Comparison of ENCODE assay signal across 33 cellular contexts in the genomic region with DNA sequence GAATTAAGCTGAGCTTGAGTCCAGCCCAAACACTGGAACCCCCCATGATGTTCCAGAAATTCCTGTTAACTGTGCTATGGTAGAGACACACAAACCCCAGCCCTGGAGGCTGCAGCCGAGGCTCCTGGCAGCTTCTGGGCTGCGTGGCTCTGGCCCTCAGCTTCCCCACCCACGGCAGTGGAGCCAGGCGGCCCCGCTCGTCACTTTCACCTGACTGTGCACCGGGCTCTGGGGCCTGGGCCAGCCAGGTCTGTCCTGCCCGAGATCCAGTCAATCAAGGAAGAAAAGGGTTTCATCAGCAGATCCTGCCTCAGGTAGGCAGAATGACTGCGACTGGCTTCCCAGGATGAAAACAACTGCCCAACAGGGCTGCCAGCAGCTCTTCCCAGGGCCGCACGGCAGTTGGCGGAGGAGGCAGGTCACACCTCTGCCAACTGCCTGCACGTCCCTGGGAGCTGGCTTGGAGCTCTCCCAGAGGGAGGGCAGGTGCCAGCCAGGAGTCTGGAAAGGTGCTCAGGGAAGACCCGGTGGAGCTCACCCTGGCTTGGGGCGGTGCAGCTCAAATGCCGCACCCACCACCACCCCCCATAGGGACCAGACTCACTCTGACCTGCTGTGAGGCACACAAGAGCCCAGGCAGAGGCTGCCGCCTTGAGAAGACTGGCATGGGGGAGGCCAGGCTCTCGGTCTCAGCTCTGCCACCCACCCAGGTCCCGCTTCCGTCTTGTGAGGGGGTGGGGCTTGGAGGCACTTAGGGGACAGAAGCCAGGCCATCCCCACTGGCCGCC. TPM values are rescaled to one million over a fixed set of nuclear protein-coding genes. Genes with fewer than 3 reads are reported as not detected.
DNase-seq lines count a peak whose midpoint lies in the region; ATAC-seq and TF ChIP-seq lines count a peak whose summit lies in the region.
"Had no signal": no experiment of that assay in that cellular context is flagged by ENCODE, and none has a peak within 500 bp of the region (broad histone marks: within the 10 kb centered on the region; RNA-seq: fewer than 3 reads in every experiment).

No MANE protein-coding gene starts in this region.

- H3K9ac ChIP-seq in neuronal stem cell (ENCODE audit: low read depth, low read length, poor library complexity), result no peak overlapping the region
- H3K9ac ChIP-seq: neural progenitor cell had no signal

- no peak overlapping the region for H2BK12ac ChIP-seq in neuronal stem cell (ENCODE audit: low read length)

- H3K4me3 Mint-ChIP-seq in T-helper 17 cell, result no peak overlapping the region
- H3K4me3 Mint-ChIP-seq: activated B cell treated with CpG ODN at 0.5 μM for 24 hours; CD8-positive, alpha-beta memory T cell; neural progenitor cell had no signal

- H3K27ac ChIP-seq in C4-2B, result peak overlapping the region; percentile 65
- H3K27ac ChIP-seq in neuronal stem cell (replicated peaks; ENCODE audit: low read length), result no peak overlapping the region
- H3K27ac ChIP-seq: cardiac muscle cell, left lung, neural progenitor cell, SK-N-MC, tibial artery, vagina had no signal

- H3K27me3 Mint-ChIP-seq in T-helper 17 cell, result no peaks in the 10 kb centered on the region
- H3K27me3 Mint-ChIP-seq: activated B cell treated with CpG ODN at 0.5 μM for 24 hours; CD8-positive, alpha-beta memory T cell had no signal

- H2BK15ac ChIP-seq in neuronal stem cell (ENCODE audit: low read length), result no peak overlapping the region

- no peak for TF ChIP-seq CTCF in C4-2B (conservative IDR thresholded peaks at IDR 0.05)

- no CpG with 5 or more reads among the region's 21 CpGs for WGBS in neuronal stem cell (ENCODE audit: extremely low coverage in 2 of 2, insufficient read length in 2 of 2, insufficient replicate concordance in 1 of 2), 2 donors

- no peak overlapping the region for H2BK120ac ChIP-seq in neuronal stem cell (ENCODE audit: low read depth, low read length)

- peaks cover 8% of the 10 kb centered on the region for H3K36me3 Mint-ChIP-seq in T-helper 17 cell (ENCODE audit: low read depth)

- H3K79me1 ChIP-seq in neuronal stem cell (ENCODE audit: low read depth, low read length), result peaks cover 22% of the 10 kb centered on the region

- H3K27ac Mint-ChIP-seq in T-helper 17 cell, result peak overlapping the region; percentile 32
- H3K27ac Mint-ChIP-seq: activated B cell treated with CpG ODN at 0.5 μM for 24 hours; CD8-positive, alpha-beta memory T cell; neural progenitor cell had no signal

- H2AK5ac ChIP-seq in neuronal stem cell (ENCODE audit: low read depth, low read length), result no peak overlapping the region

- H3K4me2 ChIP-seq in neuronal stem cell (ENCODE audit: insufficient read depth, low read length, poor library complexity, severe bottlenecking), result no peak overlapping the region
- H3K4me2 ChIP-seq: neural progenitor cell had no signal

- H3K18ac ChIP-seq in neuronal stem cell (ENCODE audit: low read length), result peak overlapping the region; percentile 48

- H3K14ac ChIP-seq in neuronal stem cell (ENCODE audit: low read length), result no peak overlapping the region

- H3K9me3 ChIP-seq in T-helper 17 cell (ENCODE audit: control insufficient read depth, low read length, poor library complexity, severe bottlenecking), result no peaks in the 10 kb centered on the region
- no peaks in the 10 kb centered on the region for H3K9me3 ChIP-seq in neuronal stem cell (replicated peaks in 1 of 2; ENCODE audit: control insufficient read depth in 2 of 2, insufficient read depth in 1 of 2, low read depth in 1 of 2, low read length in 2 of 2)
- H3K9me3 ChIP-seq: BE2C, left lung, MG63, tibial artery, vagina had no signal

- H3K27me3 ChIP-seq in neuronal stem cell (ENCODE audit: control insufficient read depth in 3 of 3, insufficient read depth in 3 of 3, low read depth in 1 of 3, low read length in 3 of 3), result no peaks in the 10 kb centered on the region
- H3K27me3 ChIP-seq: BE2C, cardiac muscle cell, left lung, MG63, neural progenitor cell, tibial artery, vagina had no signal

- peaks cover 5% of the 10 kb centered on the region for H3K4me1 Mint-ChIP-seq in T-helper 17 cell
- H3K4me1 Mint-ChIP-seq: activated B cell treated with CpG ODN at 0.5 μM for 24 hours; CD8-positive, alpha-beta memory T cell; neural progenitor cell had no signal

- H4K8ac ChIP-seq in neuronal stem cell (ENCODE audit: low read depth, low read length), result no peak overlapping the region

- no peak overlapping the region for H3K23ac ChIP-seq in neuronal stem cell (ENCODE audit: low read depth, low read length, poor library complexity)

- DNase-seq in T-helper 17 cell (no peak), neuronal stem cell (ENCODE audit: low spot score) (no peak)
- no peak for DNase-seq in stimulated activated CD4-positive, alpha-beta T cell treated with anti-CD3 and anti-CD28 coated beads, Interleukin-15, amount 100 ng/mL, for 24 hours
- DNase-seq: ACHN; activated B cell treated with CpG ODN at 0.5 μM for 24 hours; activated CD4-positive, alpha-beta T cell treated with anti-CD3 and anti-CD28 coated beads, Interleukin-2, amount 50 U/mL, for 48 hours; activated T-cell treated with anti-CD3 and anti-CD28 coated beads, Interleukin-2, amount 50 U/mL, for 48 hours; BE2C; CD8-positive, alpha-beta memory T cell; cortex of kidney; effector memory CD4-positive, alpha-beta T cell; EL; erythroblast; KG1; mesendoderm; MG63; NCI-H1105; NCI-H187; NCI-H2171 treated with DMSO at 0.1 percent for 48 hours; NCI-H524; OCI-M1; stimulated activated CD4-positive, alpha-beta T cell treated with anti-CD3 and anti-CD28 coated beads, Interleukin-2, amount 100 ng/mL, for 48 hours; T-helper 1 cell; tibial artery had no signal

- no peak overlapping the region for H4K91ac ChIP-seq in neuronal stem cell (ENCODE audit: low read depth, low read length, poor library complexity)

- H3K4me1 ChIP-seq in neuronal stem cell (ENCODE audit: control insufficient read depth in 2 of 2, insufficient read depth in 1 of 2, low read depth in 1 of 2, low read length in 2 of 2), result no peaks in the 10 kb centered on the region
- H3K4me1 ChIP-seq: BE2C, left lung, neural progenitor cell, vagina had no signal

- ATAC-seq in T-helper 17 cell, result no peak
- ATAC-seq in GM19395 (IDR thresholded peaks at IDR 0.05; ENCODE audit: unreplicated experiment), result no peak
- ATAC-seq in GM18519 (IDR thresholded peaks at IDR 0.05; ENCODE audit: low FRiP score, unreplicated experiment), result no peak
- ATAC-seq: left lung, sciatic nerve had no signal

- H3K4me3 ChIP-seq in neuronal stem cell (ENCODE audit: low read length in 2 of 2), result no peak overlapping the region
- H3K4me3 ChIP-seq: cardiac muscle cell, left lung, MG63, neural progenitor cell, SK-N-MC, tibial artery, vagina had no signal

- peak overlapping the region; percentile 66 for H2BK5ac ChIP-seq in neuronal stem cell (ENCODE audit: low read length)

- no peak overlapping the region for H3K4ac ChIP-seq in neuronal stem cell (ENCODE audit: low read length)

- H3K36me3 ChIP-seq in neuronal stem cell (replicated peaks in 1 of 2; ENCODE audit: control insufficient read depth in 2 of 2, insufficient read depth in 2 of 2, low read length in 2 of 2), result peaks cover 83 to 96% of the 10 kb centered on the region in 2 donors
- H3K36me3 ChIP-seq: neural progenitor cell had no signal

- H2AFZ ChIP-seq in neuronal stem cell (ENCODE audit: low read length), result no peak overlapping the region
- H2AFZ ChIP-seq: neural progenitor cell had no signal

RNA-seq across cellular contexts. Expression of gene BRD3, which starts 20.7 kb away (rescaled TPM):
- total RNA-seq in T-helper 17 cell, result 10 to 100 TPM; 31.5 to 44.1 TPM
- 47.9 TPM for polyA plus RNA-seq in neuronal stem cell (2013, experiment 1 of 2)
- polyA plus RNA-seq in neuronal stem cell (2013, experiment 2 of 2), result 50.2 TPM

RNA-seq across cellular contexts. Expression of gene BRD3OS, which starts 21.8 kb away (rescaled TPM):
- total RNA-seq in T-helper 17 cell, result 10 to 100 TPM in 1 of 2 donors, 1 to 10 TPM in 1; 7.7 to 10.2 TPM
- polyA plus RNA-seq in neuronal stem cell (2013, experiment 1 of 2), result 33.0 TPM
- 33.5 TPM for polyA plus RNA-seq in neuronal stem cell (2013, experiment 2 of 2)

RNA-seq across cellular contexts. Expression of gene VAV2, which starts 55.0 kb away (rescaled TPM):
- 1 to 10 TPM; 3.5 to 5.5 TPM for total RNA-seq in T-helper 17 cell
- polyA plus RNA-seq in neuronal stem cell (2013, experiment 1 of 2), result 18.5 TPM
- polyA plus RNA-seq in neuronal stem cell (2013, experiment 2 of 2), result 18.8 TPM
